14 cellular contexts compared by ENCODE assay signal in genomic region chr3:46989146-46989810, GRCh38. TPM values are rescaled to one million over a fixed set of nuclear protein-coding genes. Genes with fewer than 3 reads are reported as not detected.
DNase-seq lines count a peak whose midpoint lies in the region; ATAC-seq and TF ChIP-seq lines count a peak whose summit lies in the region.
"Had no signal": no experiment of that assay in that cellular context is flagged by ENCODE, and none has a peak within 500 bp of the region (broad histone marks: within the 10 kb centered on the region; RNA-seq: fewer than 3 reads in every experiment).

No MANE protein-coding gene starts in this region.

- H3K4me1 Mint-ChIP-seq in WTC11 = peaks cover 32% of the 10 kb centered on the region
- H3K4me1 Mint-ChIP-seq in immature natural killer cell = peaks cover 65 to 67% of the 10 kb centered on the region in 2 donors

- peaks cover 4% of the 10 kb centered on the region for H3K4me1 ChIP-seq in right cardiac atrium (ENCODE audit: control insufficient read depth, insufficient read depth, low read length)

- H3K9me3 Mint-ChIP-seq in WTC11 = no peaks in the 10 kb centered on the region
- no peaks in the 10 kb centered on the region for H3K9me3 Mint-ChIP-seq in immature natural killer cell

- H3K27ac ChIP-seq in right cardiac atrium (ENCODE audit: low read length) = no peak overlapping the region
- H3K27ac ChIP-seq: gastroesophageal sphincter had no signal

- DNase-seq in right cardiac atrium (peak in 2 of 3 donors; percentile 45 to 52), cardiac septum (ENCODE audit: low spot score) (no peak), WTC11 (ENCODE audit: low spot score) (peak; percentile 45), immature natural killer cell (no peak)
- DNase-seq in stimulated activated naive CD4-positive, alpha-beta T cell treated with Interleukin-2 at 50 U/mL for 16 hours (lab: John Stamatoyannopoulos, UW) = no peak
- DNase-seq: activated naive CD4-positive, alpha-beta T cell treated with Interleukin-2 at 50 U/mL for 16 hours; DMS53; NCI-H510A; SW 1271 had no signal

- H3K4me3 ChIP-seq in right cardiac atrium (ENCODE audit: low read length) = no peak overlapping the region
- H3K4me3 ChIP-seq: gastroesophageal sphincter had no signal

- H3K36me3 Mint-ChIP-seq in WTC11 (peaks cover 5% of the 10 kb centered on the region; the same call in 1 of the 2 replicates), immature natural killer cell (peaks cover 5 to 24% (median 9%) of the 10 kb centered on the region in 3 donors)

- CTCF ChIA-PET in WTC11 (lab: Charles Lee) = interaction anchor here (2.8 kb wide), 1 partner anchor 9 kb away, joined by 21 read pairs; no protein-coding TSS in a partner anchor

- POLR2A ChIA-PET in WTC11 (lab: Charles Lee) = no interaction called here

- ATAC-seq in right cardiac atrium (no peak), WTC11 (no peak; the same call in 1 of the 2 replicates), GM21576 (IDR thresholded peaks at IDR 0.05; ENCODE audit: unreplicated experiment) (no peak), SK-N-SH treated with all-trans-retinoic acid at 6 μM for 48 hours (no peak), GM19455 (IDR thresholded peaks at IDR 0.05; ENCODE audit: unreplicated experiment) (no peak)
- ATAC-seq: gastroesophageal sphincter, Panc1 had no signal

- intact Hi-C loops in right cardiac atrium (cut with DNase I) (no loop called here), cardiac septum (cut with DNase I) (no loop called here)

- no peaks in the 10 kb centered on the region for H3K9me3 ChIP-seq in right cardiac atrium (ENCODE audit: control insufficient read depth, low read length)
- H3K9me3 ChIP-seq: gastroesophageal sphincter had no signal

- WGBS in right cardiac atrium = 88% methylated on average over 17 of the region's 17 CpGs

- no peaks in the 10 kb centered on the region for H3K27me3 ChIP-seq in right cardiac atrium (ENCODE audit: control insufficient read depth, insufficient read depth)
- H3K27me3 ChIP-seq: gastroesophageal sphincter had no signal

- no peaks in the 10 kb centered on the region for H3K27me3 Mint-ChIP-seq in WTC11 (ENCODE audit: low read depth)
- H3K27me3 Mint-ChIP-seq in immature natural killer cell (ENCODE audit: low read depth in 3 of 3) = peaks cover 6 to 9% (median 7%) of the 10 kb centered on the region in 3 donors

- TF ChIP-seq CTCF in WTC11 (IDR thresholded peaks at IDR 0.05) = no peak

- no peak overlapping the region for H3K27ac Mint-ChIP-seq in WTC11
- peak overlapping the region; percentile 87 to 95 (median 94) for H3K27ac Mint-ChIP-seq in immature natural killer cell

- H3K4me3 Mint-ChIP-seq in WTC11 (no peak overlapping the region), immature natural killer cell (peak overlapping the region in 4 of 5 donors; percentile 44 to 84 (median 72))

TF ChIP-seq in WTC11, 78 proteins besides CTCF, POLR2A, EP300 and RAD21 (continues in another document):
- TF ChIP-seq JUN (CRISPR knock-in tag; IDR thresholded peaks at IDR 0.05) = no peak
- no peak for TF ChIP-seq MAX (CRISPR knock-in tag; IDR thresholded peaks at IDR 0.05)
- TF ChIP-seq CDX4 (CRISPR knock-in tag; IDR thresholded peaks at IDR 0.05; ENCODE audit: borderline replicate concordance) = no peak
- no peak for TF ChIP-seq EMX1 (CRISPR knock-in tag; IDR thresholded peaks at IDR 0.05)
- TF ChIP-seq ZNF425 (CRISPR knock-in tag; conservative IDR thresholded peaks at IDR 0.05) = no peak
- no peak for TF ChIP-seq SP1 (CRISPR knock-in tag; conservative IDR thresholded peaks at IDR 0.05)
- TF ChIP-seq ATF1 (CRISPR knock-in tag; IDR thresholded peaks at IDR 0.05) = no peak
- TF ChIP-seq MLX (CRISPR knock-in tag; IDR thresholded peaks at IDR 0.05) = no peak
- TF ChIP-seq ETV6 (CRISPR knock-in tag; IDR thresholded peaks at IDR 0.05) = no peak
- TF ChIP-seq HMGA2 (CRISPR knock-in tag; IDR thresholded peaks at IDR 0.05) = no peak

TF ChIP-seq in SK-N-SH treated with all-trans-retinoic acid at 6 μM for 48 hours, 23 proteins besides CTCF, POLR2A, EP300 and RAD21:
- TF ChIP-seq SNAI2 (CRISPR knock-in tag; IDR thresholded peaks at IDR 0.05) (no peak), ESRRG (CRISPR knock-in tag; IDR thresholded peaks at IDR 0.05) (no peak), BACH2 (CRISPR knock-in tag; IDR thresholded peaks at IDR 0.05; ENCODE audit: borderline replicate concordance) (no peak), PPARA (CRISPR knock-in tag; IDR thresholded peaks at IDR 0.05; ENCODE audit: borderline replicate concordance) (no peak), CREB5 (CRISPR knock-in tag; IDR thresholded peaks at IDR 0.05; ENCODE audit: low read depth) (no peak), TCF4 (CRISPR knock-in tag; IDR thresholded peaks at IDR 0.05; ENCODE audit: borderline replicate concordance) (no peak), PATZ1 (CRISPR knock-in tag; IDR thresholded peaks at IDR 0.05; ENCODE audit: borderline replicate concordance) (no peak), OSR1 (CRISPR knock-in tag; IDR thresholded peaks at IDR 0.05) (no peak)

RNA-seq across cellular contexts. Expression of gene NBEAL2, which starts 9.8 kb away (rescaled TPM):
- total RNA-seq in right cardiac atrium = 10 to 100 TPM; 15.9 to 20.1 (median 17.3) TPM
- 13.7 TPM for polyA plus RNA-seq in right cardiac atrium
- 14.2 TPM for total RNA-seq in cardiac septum
- 64.0 to 80.0 TPM (median 64.3 TPM) in 3 replicates for total RNA-seq in WTC11 (2021)
- 10 to 100 TPM in 1 of 3 donors, 1 to 10 TPM in 2; 7.9 to 28.4 (median 9.9) TPM for polyA plus RNA-seq in immature natural killer cell

RNA-seq across cellular contexts. Expression of gene CCDC12, which starts 12.7 kb away (rescaled TPM):
- total RNA-seq in right cardiac atrium = 10 to 100 TPM; 31.2 to 37.7 (median 34.2) TPM
- polyA plus RNA-seq in right cardiac atrium = 58.0 TPM
- 35.6 TPM for total RNA-seq in cardiac septum
- total RNA-seq in WTC11 (2021) = 50.3 to 59.1 TPM (median 55.9 TPM) in 3 replicates
- polyA plus RNA-seq in immature natural killer cell = 100 to 1,000 TPM; 114 to 174 (median 129) TPM

Comparison
In these comparisons a context has a peak if more than half of its experiments do, and no peak if none do; other contexts are left out.
1. DNase-seq: peak in right cardiac atrium (2 of 3) and WTC11 (single experiment); none in cardiac septum (single experiment), immature natural killer cell (0 of 3) and stimulated activated naive CD4-positive, alpha-beta T cell treated with Interleukin-2 at 50 U/mL for 16 hours (single experiment).